In genomic region chr13:95156208-95156607, GRCh38 we compare ENCODE assay signal across 9 cellular contexts.
DNase-seq lines count a peak whose midpoint lies in the region; ATAC-seq and TF ChIP-seq lines count a peak whose summit lies in the region.
"Had no signal": no experiment of that assay in that cellular context is flagged by ENCODE, and none has a peak within 500 bp of the region (broad histone marks: within the 10 kb centered on the region; RNA-seq: fewer than 3 reads in every experiment).

No MANE protein-coding gene starts in this region.

- no peak overlapping the region for H3K4me3 ChIP-seq in left ventricle myocardium inferior
- no peak overlapping the region for H3K4me3 ChIP-seq in heart left ventricle
- H3K4me3 ChIP-seq in esophagus squamous epithelium, result no peak overlapping the region

- H3K4me1 ChIP-seq in left ventricle myocardium inferior (no peaks in the 10 kb centered on the region), heart left ventricle (peaks cover 0 to 12% (median 0%) of the 10 kb centered on the region in 12 donors), esophagus squamous epithelium (peaks cover 0 to 34% (median 17%) of the 10 kb centered on the region in 3 donors)

- DNase-seq in left ventricle myocardium inferior (no peak), heart left ventricle (no peak), OCI-M1 (lab: John Stamatoyannopoulos, UW) (peak; percentile 14), esophagus squamous epithelium (lab: John Stamatoyannopoulos, UW) (no peak), type B pancreatic cell (ENCODE audit: extremely low spot score, unreplicated experiment) (no peak), Calu3 (no peak), cortex of kidney (lab: John Stamatoyannopoulos, UW) (no peak)
- DNase-seq: activated CD8-positive, alpha-beta memory T cell treated with anti-CD3 and anti-CD28 coated beads for 24 hours had no signal

- intact Hi-C loops in left ventricle myocardium inferior (cut with micrococcal nuclease) (no loop called here), heart left ventricle (cut with DNase I) (loop anchor here in 2 of 10 donors (5.0 to 10.0 kb wide), 2 partner anchors 479 to 481 kb away; no protein-coding TSS in a partner anchor), esophagus squamous epithelium (cut with DNase I) (no loop called here), Calu3 (cut with micrococcal nuclease; ENCODE audit: unreplicated experiment) (no loop called here)

- H3K4me3 Mint-ChIP-seq in type B pancreatic cell (no peak overlapping the region), Calu3 (ENCODE audit: low read depth, unreplicated experiment) (no peak overlapping the region)

- no peaks in the 10 kb centered on the region for H3K27me3 ChIP-seq in left ventricle myocardium inferior (ENCODE audit: low read depth)
- no peaks in the 10 kb centered on the region for H3K27me3 ChIP-seq in heart left ventricle
- no peaks in the 10 kb centered on the region for H3K27me3 ChIP-seq in esophagus squamous epithelium

- no peak for TF ChIP-seq POLR2A in heart left ventricle (IDR thresholded peaks at IDR 0.05)
- no peak for TF ChIP-seq POLR2A in esophagus squamous epithelium (IDR thresholded peaks at IDR 0.05)

- peak overlapping the region; percentile 7 for H3K27ac Mint-ChIP-seq in type B pancreatic cell
- H3K27ac Mint-ChIP-seq in Calu3 (ENCODE audit: unreplicated experiment), result no peak overlapping the region

- H3K36me3 Mint-ChIP-seq in type B pancreatic cell (peaks cover 4% of the 10 kb centered on the region), Calu3 (ENCODE audit: insufficient read depth, unreplicated experiment) (no peaks in the 10 kb centered on the region)

- WGBS in heart left ventricle, 4 donors, result 89 to 96% (median 95%) methylated on average over 3 of the region's 3 CpGs
- whole genome bisulfite sequencing in esophagus squamous epithelium, 2 donors, result 57 to 71% methylated on average over 3 of the region's 3 CpGs

- BruUV-seq in Calu3 (replicated peaks; lab: Mats Ljungman, UMichigan), result no TSS peak

- TF ChIP-seq CTCF in left ventricle myocardium inferior (IDR thresholded peaks at IDR 0.05; ENCODE audit: borderline replicate concordance), result peak; percentile 10
- TF ChIP-seq CTCF in heart left ventricle (IDR thresholded peaks at IDR 0.05), result peak in 5 of 12 donors; percentile 4 to 32 (median 29)
- TF ChIP-seq CTCF in esophagus squamous epithelium (IDR thresholded peaks at IDR 0.05), result peak in 5 of 6 experiments; percentile 25 to 65 (median 37)
- peak; percentile 68 for TF ChIP-seq CTCF in type B pancreatic cell (conservative IDR thresholded peaks at IDR 0.05)
- no peak for TF ChIP-seq CTCF in Calu3 (IDR thresholded peaks at IDR 0.05; ENCODE audit: unreplicated experiment)

- H3K36me3 ChIP-seq in left ventricle myocardium inferior (no peaks in the 10 kb centered on the region), heart left ventricle (peaks cover 0 to 17% (median 5%) of the 10 kb centered on the region in 9 donors), esophagus squamous epithelium (peaks cover 0 to 7% (median 0%) of the 10 kb centered on the region in 3 donors)

- CTCF ChIA-PET in Calu3 (lab: Charles Lee), result interaction anchor here (1.2 kb wide), 1 partner anchor 497 kb away, joined by 3 read pairs; no protein-coding TSS in a partner anchor

- H3K27me3 Mint-ChIP-seq in type B pancreatic cell (no peaks in the 10 kb centered on the region), Calu3 (ENCODE audit: unreplicated experiment) (no peaks in the 10 kb centered on the region)

- H3K9me3 ChIP-seq in left ventricle myocardium inferior (replicated peaks), result no peaks in the 10 kb centered on the region
- H3K9me3 ChIP-seq in heart left ventricle, result no peaks in the 10 kb centered on the region
- H3K9me3 ChIP-seq in esophagus squamous epithelium, result no peaks in the 10 kb centered on the region

- H3K9me3 Mint-ChIP-seq in type B pancreatic cell, result no peaks in the 10 kb centered on the region
- peaks cover 1% of the 10 kb centered on the region for H3K9me3 Mint-ChIP-seq in Calu3 (ENCODE audit: low read depth, unreplicated experiment)

- H3K4me1 Mint-ChIP-seq in type B pancreatic cell (ENCODE audit: unreplicated experiment) (peaks cover 10% of the 10 kb centered on the region), Calu3 (ENCODE audit: low read depth, unreplicated experiment) (no peaks in the 10 kb centered on the region)

- H3K27ac ChIP-seq in left ventricle myocardium inferior (replicated peaks) (no peak overlapping the region), heart left ventricle (no peak overlapping the region), esophagus squamous epithelium (peak overlapping the region in 1 of 4 donors; percentile 43)

- no peak for ATAC-seq in heart left ventricle
- no peak for ATAC-seq in GM18907 (IDR thresholded peaks at IDR 0.05; ENCODE audit: unreplicated experiment)
